20 cellular contexts compared by ENCODE assay signal in genomic region chr4:168135860-168136259, GRCh38. TPM values are rescaled to one million over a fixed set of nuclear protein-coding genes. Genes with fewer than 3 reads are reported as not detected.
"Had no signal": no experiment of that assay in that cellular context is flagged by ENCODE, and none has a peak within 500 bp of the region (broad histone marks: within the 10 kb centered on the region; RNA-seq: fewer than 3 reads in every experiment).

No MANE protein-coding gene starts in this region.

RNA-seq across cellular contexts. Expression of gene ANXA10, which starts 43.5 kb away (rescaled TPM):
- total RNA-seq: natural killer cell; natural killer cell treated with Interleukin-12 subunit alpha and Interleukin-12 subunit beta and Interleukin-15 and Interleukin-18, amount 100 ng/mL, for 72 hours; neural crest cell; occipital lobe; omental fat pad; osteocyte; posterior vena cava; progenitor cell of endocrine pancreas; prostate gland; psoas muscle; pulmonary artery endothelial cell; renal cortical epithelial cell; right atrium auricular region; right cardiac atrium; sciatic nerve; sigmoid colon; skeletal muscle tissue; smooth muscle cell; spleen had no signal
- polyA plus RNA-seq: neural cell, psoas muscle, right cardiac atrium, smooth muscle cell, spleen had no signal
